In the genomic region with DNA sequence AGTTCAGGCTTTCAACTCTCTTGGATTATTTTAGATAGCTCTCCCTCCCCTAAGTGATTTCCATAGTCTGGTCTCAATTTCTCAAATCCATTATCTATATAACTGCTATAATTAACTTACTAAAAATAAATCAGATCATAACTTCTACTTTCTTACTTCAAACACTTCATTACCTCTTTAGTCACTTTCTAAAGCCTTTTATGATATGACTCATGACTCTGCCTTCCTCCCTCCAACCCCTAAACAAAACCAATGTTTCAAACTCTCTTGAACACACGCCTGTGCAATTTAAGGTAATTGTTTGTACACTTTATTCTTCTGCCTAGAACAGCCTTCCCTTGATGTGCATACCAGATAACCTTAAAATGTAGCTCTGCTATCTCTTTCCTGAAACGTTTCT, we compare ENCODE assay signal across 14 cellular contexts.
DNase-seq lines count a peak whose midpoint lies in the region; ATAC-seq and TF ChIP-seq lines count a peak whose summit lies in the region.
"Had no signal": no experiment of that assay in that cellular context is flagged by ENCODE, and none has a peak within 500 bp of the region (broad histone marks: within the 10 kb centered on the region; RNA-seq: fewer than 3 reads in every experiment).

No MANE protein-coding gene starts in this region.

- H3K4me3 ChIP-seq in adipocyte (ENCODE audit: low read length) = no peak overlapping the region
- H3K4me3 ChIP-seq: pancreas, tibial nerve had no signal

- no peak overlapping the region for H3K4me3 Mint-ChIP-seq in type B pancreatic cell
- H3K4me3 Mint-ChIP-seq: T-cell had no signal

- H3K27me3 Mint-ChIP-seq in type B pancreatic cell = no peaks in the 10 kb centered on the region
- H3K27me3 Mint-ChIP-seq: T-cell had no signal

- H3K4me1 ChIP-seq in adipocyte (ENCODE audit: control insufficient read depth, insufficient read depth, low read length) = peaks cover 33% of the 10 kb centered on the region
- H3K4me1 ChIP-seq: pancreas, tibial nerve had no signal

- no peaks in the 10 kb centered on the region for H3K27me3 ChIP-seq in adipocyte (replicated peaks; ENCODE audit: control insufficient read depth, insufficient read depth, low read length)
- H3K27me3 ChIP-seq: pancreas, tibial nerve had no signal

- H3K27ac Mint-ChIP-seq in type B pancreatic cell = no peak overlapping the region

- H3K9me3 Mint-ChIP-seq in type B pancreatic cell = no peaks in the 10 kb centered on the region
- H3K9me3 Mint-ChIP-seq: T-cell had no signal

- no peak overlapping the region for H3K9ac ChIP-seq in adipocyte (ENCODE audit: low read length)

- ATAC-seq in GM18870 (IDR thresholded peaks at IDR 0.05; ENCODE audit: unreplicated experiment) (peak; percentile 54), HG03095 (IDR thresholded peaks at IDR 0.05; ENCODE audit: unreplicated experiment) (peak; percentile 70), HG03139 (IDR thresholded peaks at IDR 0.05; ENCODE audit: unreplicated experiment) (no peak)
- ATAC-seq: left lobe of liver, pancreas had no signal

- DNase-seq in EL (peak; percentile 8), adipocyte (ENCODE audit: low read depth) (peak; percentile 4), activated gamma-delta T cell treated with Interleukin-2 at 50 U/mL for 16 hours (no peak), DMS79 treated with DMSO at 0.1 percent for 48 hours (lab: John Stamatoyannopoulos, UW) (no peak), type B pancreatic cell (ENCODE audit: extremely low spot score, unreplicated experiment) (no peak)
- DNase-seq: cerebellar nuclear complex, NCI-H526 treated with DMSO at 0.1 percent for 48 hours, pancreas, T-cell had no signal

- peaks cover 13% of the 10 kb centered on the region for H3K36me3 ChIP-seq in adipocyte (ENCODE audit: control insufficient read depth, insufficient read depth, low read length, severe bottlenecking)

- H3K9me3 ChIP-seq in adipocyte (ENCODE audit: control insufficient read depth, low read length) = no peaks in the 10 kb centered on the region
- H3K9me3 ChIP-seq: pancreas, tibial nerve had no signal

- H3K4me1 Mint-ChIP-seq in type B pancreatic cell (ENCODE audit: unreplicated experiment) = no peaks in the 10 kb centered on the region

- H3K36me3 Mint-ChIP-seq in type B pancreatic cell = peaks cover 13% of the 10 kb centered on the region

- no peak for TF ChIP-seq CTCF in type B pancreatic cell (conservative IDR thresholded peaks at IDR 0.05)

Comparison
In these comparisons a context has a peak if more than half of its experiments do, and no peak if none do; other contexts are left out.
1. DNase-seq: peak in EL (single experiment) and adipocyte (single experiment); none in activated gamma-delta T cell treated with Interleukin-2 at 50 U/mL for 16 hours (single experiment), DMS79 treated with DMSO at 0.1 percent for 48 hours (single experiment) and type B pancreatic cell (single experiment).